ENCODE assay signal across 8 cellular contexts in the genomic region with DNA sequence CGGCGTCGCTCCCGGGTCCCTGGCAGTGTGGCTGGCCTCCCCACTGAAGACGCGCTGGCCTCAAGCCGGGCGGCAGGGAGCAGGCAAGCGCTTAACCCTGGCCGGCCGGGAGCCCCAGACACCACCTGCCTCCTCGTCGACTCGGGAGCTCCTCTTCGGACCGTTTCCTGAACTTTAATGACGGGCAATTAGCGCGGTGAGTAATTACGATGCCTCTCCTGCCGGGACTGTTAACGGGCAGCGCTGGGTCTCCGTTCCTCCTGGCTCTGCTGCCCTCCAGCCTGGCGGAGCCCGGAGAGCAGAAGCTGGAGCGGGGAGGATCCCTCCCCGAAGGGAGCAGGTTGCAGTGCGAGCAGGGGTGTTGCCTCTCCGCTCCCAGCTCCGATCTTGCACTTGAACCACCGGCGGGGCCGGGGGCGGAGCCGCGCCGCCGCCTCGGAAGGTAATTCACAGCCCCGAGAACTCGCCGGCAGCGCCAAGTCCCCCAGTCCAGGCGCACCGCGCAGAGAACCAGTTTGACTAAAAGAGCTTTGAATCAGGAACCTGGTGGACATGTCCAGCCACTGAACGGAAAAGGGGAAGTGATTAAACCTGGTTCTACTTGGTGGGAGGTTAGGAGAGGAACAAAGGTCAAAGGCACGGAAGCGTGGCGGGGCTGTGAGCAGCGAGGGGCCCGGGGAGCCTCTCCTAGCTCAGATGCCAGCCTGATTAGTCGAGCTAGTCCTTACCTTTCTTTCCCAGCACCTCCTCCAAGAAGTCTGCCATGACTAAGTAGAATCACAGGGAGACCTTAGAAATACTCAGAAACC. TPM values are rescaled to one million over a fixed set of nuclear protein-coding genes. Genes with fewer than 3 reads are reported as not detected.
A peak's percentile ranks its signal among the peaks of the same experiment; 100 is the strongest.
DNase-seq lines count a peak whose midpoint lies in the region; ATAC-seq, FAIRE-seq and TF ChIP-seq lines count a peak whose summit lies in the region.

No MANE protein-coding gene starts in this region.

- H3K9me3 ChIP-seq in small intestine (ENCODE audit: control insufficient read depth, low read depth), result no peaks in the 10 kb centered on the region

- TF ChIP-seq CTCF in astrocyte of the cerebellum (IDR thresholded peaks at IDR 0.05; ENCODE audit: low read depth, low read length, missing control alignments), result no peak

- in situ Hi-C loops in G401 (cut with HindIII; ENCODE audit: low sequenced_read_pairs), result no loop called here
- in situ Hi-C loops in astrocyte of the cerebellum (cut with HindIII; ENCODE audit: low sequenced_read_pairs), result no loop called here

- no peak for ATAC-seq in GM21515 (IDR thresholded peaks at IDR 0.05; ENCODE audit: unreplicated experiment)
- ATAC-seq in GM21528 (IDR thresholded peaks at IDR 0.05; ENCODE audit: low FRiP score, unreplicated experiment), result no peak

- FAIRE-seq in small intestine (lab: Jason Lieb, UNC), result no peak

- H3K4me3 ChIP-seq in astrocyte of the cerebellum (ENCODE audit: low read depth, low read length), result peak overlapping the region; percentile 43
- H3K4me3 ChIP-seq in small intestine (ENCODE audit: low read depth in 1 of 2, low read length in 2 of 2), result peak overlapping the region; percentile 45 to 93

- H3K27ac ChIP-seq in small intestine (ENCODE audit: low read depth in 1 of 2, low read length in 1 of 2), result peak overlapping the region; percentile 49 to 87

- WGBS in small intestine, 3 donors, result 1% methylated on average over 47 to 54 of the region's 54 CpGs

- peaks cover 0 to 3% of the 10 kb centered on the region in 2 donors for H3K4me1 ChIP-seq in small intestine (ENCODE audit: control insufficient read depth in 2 of 2, insufficient read depth in 1 of 2, low read depth in 1 of 2, low read length in 1 of 2)

- H3K27me3 ChIP-seq in small intestine (ENCODE audit: control insufficient read depth in 2 of 2, insufficient read depth in 2 of 2, low read length in 2 of 2), result no peaks in the 10 kb centered on the region

- H3K36me3 ChIP-seq in small intestine (ENCODE audit: control insufficient read depth in 2 of 2, insufficient read depth in 2 of 2, low read length in 2 of 2), result no peaks in the 10 kb centered on the region

- DNase-seq in G401 (ENCODE audit: low spot score), result peak; percentile 29
- peak; percentile 64 for DNase-seq in HuH-7 (ENCODE audit: low spot score)
- peak; percentile 95 for DNase-seq in SKM-1 treated with dmso at 0.1 percent for 144 hours (lab: John Stamatoyannopoulos, UW; ENCODE audit: unreplicated experiment)
- no peak for DNase-seq in astrocyte of the cerebellum (ENCODE audit: low read depth)
- DNase-seq in iPS-NIHi11 (ENCODE audit: low spot score), result peak; percentile 78
- DNase-seq in small intestine, result peak; percentile 83

RNA-seq across cellular contexts. Expression of a gene that starts 18.3 kb away (rescaled TPM):
- total RNA-seq in G401 (2014; rRNA removed; shearing (Covaris generic)), result not detected in 2 replicates
- 10 to 100 TPM; 27.4 to 39.8 (median 36.7) TPM for polyA plus RNA-seq in small intestine

RNA-seq across cellular contexts. Expression of a gene that starts 33.6 kb away (rescaled TPM):
- 16.4 and 30.7 TPM in 2 replicates for total RNA-seq in G401 (2014; rRNA removed; shearing (Covaris generic))
- 10 to 100 TPM in 1 of 3 donors, 1 to 10 TPM in 2; 9.4 to 25.6 (median 9.7) TPM for polyA plus RNA-seq in small intestine
